In the genomic region with DNA sequence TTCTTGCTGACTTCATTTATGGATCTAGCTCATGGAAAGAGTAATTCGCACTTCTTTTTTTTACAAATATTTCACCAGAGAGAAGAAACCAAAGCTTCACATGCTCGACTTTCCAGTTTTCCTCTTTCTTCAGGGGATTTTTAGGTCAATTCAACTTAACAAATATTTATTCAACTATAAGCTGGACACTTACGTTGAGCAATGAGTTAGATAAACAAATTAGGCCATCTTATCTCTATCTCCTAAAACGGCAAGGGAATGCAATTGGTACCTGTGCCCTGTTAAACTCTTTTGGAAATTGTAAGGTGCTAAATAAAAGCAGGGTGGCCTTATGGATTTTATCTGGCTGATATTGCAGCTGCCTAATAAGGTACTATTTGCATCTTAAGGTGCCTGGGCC, we compare ENCODE assay signal across 26 cellular contexts.
DNase-seq lines count a peak whose midpoint lies in the region; ATAC-seq and TF ChIP-seq lines count a peak whose summit lies in the region.
"Had no signal": no experiment of that assay in that cellular context is flagged by ENCODE, and none has a peak within 500 bp of the region (broad histone marks: within the 10 kb centered on the region; RNA-seq: fewer than 3 reads in every experiment).

No MANE protein-coding gene starts in this region.

- 25% methylated on average over 4 of the region's 4 CpGs for WGBS in right lobe of liver (ENCODE audit: insufficient coverage, low coverage, low lambda C conversion rate, missing lambda C conversion rate)

- H3K9me3 ChIP-seq in ascending aorta (no peaks in the 10 kb centered on the region), right lobe of liver (no peaks in the 10 kb centered on the region), stomach smooth muscle (ENCODE audit: control insufficient read depth in 2 of 2, low read length in 2 of 2) (no peaks in the 10 kb centered on the region)
- H3K9me3 ChIP-seq: thyroid gland had no signal

- H3K27ac Mint-ChIP-seq in endothelial cell (ENCODE audit: unreplicated experiment): no peak overlapping the region
- H3K27ac Mint-ChIP-seq: activated naive CD8-positive, alpha-beta T cell; activated T-helper 2 cell treated with anti-CD3 and anti-CD28 coated beads, Interferon-gamma antibody, Interleukin-2, Interleukin-4, amounts not matched to agents 10 μg/mL and 5 μg/mL and 100 μg/mL, durations not matched to agents 14 hours and 24 hours and 36 hours; CD4-positive, CD25-positive, alpha-beta regulatory T cell; effector memory CD8-positive, alpha-beta T cell; natural killer cell; stimulated activated naive B cell treated with anti-CD40 and anti-IgM and Interleukin-4, amounts not matched to agents 10 μg/mL and 1 μg/mL and 100 μg/mL, for 72 hours; T-helper 2 cell treated with Interferon-gamma antibody and Interleukin-4, amounts not matched to agents 5 μg/mL and 100 μg/mL, for 36 hours; WTC11 had no signal

- H3K27me3 ChIP-seq in ascending aorta: no peaks in the 10 kb centered on the region
- no peaks in the 10 kb centered on the region for H3K27me3 ChIP-seq in right lobe of liver
- H3K27me3 ChIP-seq in stomach smooth muscle (ENCODE audit: control insufficient read depth in 1 of 2, insufficient read depth in 2 of 2, low read length in 2 of 2): no peaks in the 10 kb centered on the region
- H3K27me3 ChIP-seq: thyroid gland had no signal

- no peak for TF ChIP-seq POLR2A in right lobe of liver (IDR thresholded peaks at IDR 0.05)

- intact Hi-C loops in ascending aorta (cut with DNase I) (no loop called here), right lobe of liver (cut with DNase I) (no loop called here)

- H3K9ac ChIP-seq in stomach smooth muscle (ENCODE audit: low read length in 2 of 2): peak overlapping the region in 1 of 2 donors; percentile 41
- H3K9ac ChIP-seq: parathyroid adenoma had no signal

- no peaks in the 10 kb centered on the region for H3K36me3 Mint-ChIP-seq in endothelial cell (ENCODE audit: low read depth, unreplicated experiment)
- H3K36me3 Mint-ChIP-seq: activated naive CD8-positive, alpha-beta T cell; CD4-positive, CD25-positive, alpha-beta regulatory T cell; natural killer cell; stimulated activated naive B cell treated with anti-CD40 and anti-IgM and Interleukin-4, amounts not matched to agents 10 μg/mL and 1 μg/mL and 100 μg/mL, for 72 hours; WTC11 had no signal

- H3K4me3 ChIP-seq in ascending aorta: no peak overlapping the region
- no peak overlapping the region for H3K4me3 ChIP-seq in right lobe of liver
- H3K4me3 ChIP-seq in stomach smooth muscle (ENCODE audit: low read length in 2 of 2): no peak overlapping the region
- H3K4me3 ChIP-seq: SK-N-MC, thyroid gland had no signal

- H3K4me3 Mint-ChIP-seq in endothelial cell (ENCODE audit: unreplicated experiment): no peak overlapping the region
- H3K4me3 Mint-ChIP-seq: activated naive CD8-positive, alpha-beta T cell; effector memory CD8-positive, alpha-beta T cell; natural killer cell; stimulated activated naive B cell treated with anti-CD40 and anti-IgM and Interleukin-4, amounts not matched to agents 10 μg/mL and 1 μg/mL and 100 μg/mL, for 72 hours; T-helper 2 cell treated with Interferon-gamma antibody and Interleukin-4, amounts not matched to agents 5 μg/mL and 100 μg/mL, for 36 hours; WTC11 had no signal

- TF ChIP-seq CTCF in C4-2B (conservative IDR thresholded peaks at IDR 0.05) (no peak), ascending aorta (IDR thresholded peaks at IDR 0.05) (no peak), right lobe of liver (IDR thresholded peaks at IDR 0.05) (no peak), endothelial cell (IDR thresholded peaks at IDR 0.05; ENCODE audit: unreplicated experiment) (no peak)

- no peaks in the 10 kb centered on the region for H3K4me1 Mint-ChIP-seq in endothelial cell (ENCODE audit: unreplicated experiment)
- H3K4me1 Mint-ChIP-seq: CD4-positive, CD25-positive, alpha-beta regulatory T cell; stimulated activated naive B cell treated with anti-CD40 and anti-IgM and Interleukin-4, amounts not matched to agents 10 μg/mL and 1 μg/mL and 100 μg/mL, for 72 hours had no signal

- H3K27ac ChIP-seq in C4-2B (peak overlapping the region; percentile 91; the same call in 1 of the 2 replicates), ascending aorta (peak overlapping the region; percentile 67 to 77), right lobe of liver (peak overlapping the region; percentile 6 to 56 (median 28)), stomach smooth muscle (ENCODE audit: low read length) (peak overlapping the region; percentile 61)
- H3K27ac ChIP-seq: parathyroid adenoma, RWPE1, SK-N-MC, thyroid gland had no signal

- no peaks in the 10 kb centered on the region for H3K27me3 Mint-ChIP-seq in endothelial cell (ENCODE audit: unreplicated experiment)

- no peak for DNase-seq in ascending aorta (ENCODE audit: low spot score in 2 of 2)
- DNase-seq in right lobe of liver: no peak
- DNase-seq in endothelial cell (ENCODE audit: low spot score): no peak
- no peak for DNase-seq in putamen (ENCODE audit: low spot score)
- DNase-seq: activated CD8-positive, alpha-beta memory T cell treated with anti-CD3 and anti-CD28 coated beads, Interleukin-2, amount 50 U/mL, for 48 hours; CD4-positive, CD25-positive, alpha-beta regulatory T cell; effector memory CD8-positive, alpha-beta T cell; GF-D8; HCEC 1CT; KBM-7; natural killer cell; NCI-H146; NCI-H2171 treated with DMSO at 0.1 percent for 48 hours; NCI-H524 treated with DMSO at 0.1 percent for 48 hours; stimulated activated naive B cell treated with anti-CD40 and anti-IgM and Interleukin-4, amounts not matched to agents 10 μg/mL and 1 μg/mL and 100 μg/mL, for 72 hours; thyroid gland had no signal

- peaks cover 0 to 17% of the 10 kb centered on the region in 2 donors for H3K4me1 ChIP-seq in ascending aorta
- H3K4me1 ChIP-seq in right lobe of liver: peaks cover 0 to 34% (median 11%) of the 10 kb centered on the region in 4 donors
- peaks cover 17% of the 10 kb centered on the region for H3K4me1 ChIP-seq in stomach smooth muscle (ENCODE audit: control insufficient read depth, insufficient read depth, low read length)
- H3K4me1 ChIP-seq: parathyroid adenoma, thyroid gland had no signal

- H3K36me3 ChIP-seq in ascending aorta (no peaks in the 10 kb centered on the region), right lobe of liver (no peaks in the 10 kb centered on the region), stomach smooth muscle (ENCODE audit: control insufficient read depth in 2 of 2, insufficient read depth in 2 of 2, low read length in 2 of 2) (no peaks in the 10 kb centered on the region)
- H3K36me3 ChIP-seq: thyroid gland had no signal

- ATAC-seq in right lobe of liver: peak; percentile 62 to 85 (median 76)
- no peak for ATAC-seq in HG03139 (IDR thresholded peaks at IDR 0.05; ENCODE audit: unreplicated experiment)
- ATAC-seq: effector memory CD8-positive, alpha-beta T cell; natural killer cell; stimulated activated naive B cell treated with anti-CD40 and anti-IgM and Interleukin-4, amounts not matched to agents 10 μg/mL and 1 μg/mL and 100 μg/mL, for 72 hours had no signal

- H3K9me3 Mint-ChIP-seq in endothelial cell (ENCODE audit: unreplicated experiment): no peaks in the 10 kb centered on the region
- H3K9me3 Mint-ChIP-seq: activated T-helper 2 cell treated with anti-CD3 and anti-CD28 coated beads, Interferon-gamma antibody, Interleukin-2, Interleukin-4, amounts not matched to agents 10 μg/mL and 5 μg/mL and 100 μg/mL, durations not matched to agents 14 hours and 24 hours and 36 hours; CD4-positive, CD25-positive, alpha-beta regulatory T cell; effector memory CD8-positive, alpha-beta T cell; natural killer cell; stimulated activated naive B cell treated with anti-CD40 and anti-IgM and Interleukin-4, amounts not matched to agents 10 μg/mL and 1 μg/mL and 100 μg/mL, for 72 hours; T-helper 2 cell treated with Interferon-gamma antibody and Interleukin-4, amounts not matched to agents 5 μg/mL and 100 μg/mL, for 36 hours had no signal

Comparison
In these comparisons a context has a peak if more than half of its experiments do, and no peak if none do; other contexts are left out.
1. H3K27ac ChIP-seq: peak in every context shown above with its lines; median percentile 91 in C4-2B; 72 in ascending aorta; 61 in stomach smooth muscle; 28 in right lobe of liver.